Comparison of ENCODE assay signal across 1 cellular context in the genomic region with DNA sequence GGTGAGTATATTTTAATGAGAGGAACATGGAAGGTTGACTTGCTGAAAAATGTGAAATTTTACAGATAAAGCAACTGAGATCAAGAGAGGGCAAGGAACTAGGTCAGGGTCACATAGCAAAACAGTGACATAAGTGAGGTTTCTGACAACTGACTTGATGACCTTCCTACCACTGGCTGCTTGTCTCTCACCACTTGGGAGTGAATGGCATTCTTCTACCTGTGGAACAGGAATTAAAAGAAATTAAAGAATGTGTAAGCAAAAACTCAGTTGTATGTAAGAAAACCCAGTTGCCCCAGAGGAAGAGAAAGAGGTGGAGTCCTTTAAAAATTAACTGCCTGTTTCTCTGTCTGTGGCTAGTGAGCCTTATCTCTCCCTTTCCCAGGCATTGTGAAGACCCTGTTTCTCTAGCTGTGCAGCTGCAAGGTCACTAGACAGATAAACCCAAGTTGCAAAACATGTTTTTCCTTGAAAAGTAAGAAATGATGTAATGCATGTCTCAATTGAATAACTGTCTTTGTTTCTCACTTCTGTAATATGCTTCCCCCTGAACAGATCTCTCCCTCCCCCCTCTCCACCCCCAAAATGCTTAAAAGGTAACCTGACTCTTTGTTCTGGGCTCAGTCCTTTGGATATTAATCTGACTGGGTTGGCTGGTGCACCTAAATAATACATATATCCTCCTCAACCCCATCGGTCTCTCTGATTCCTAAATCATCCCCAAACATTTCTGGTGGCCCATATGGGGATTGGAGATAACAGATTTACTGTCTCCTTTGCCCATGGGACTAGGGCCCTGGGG.
TF ChIP-seq lines count a peak whose summit lies in the region.

No MANE protein-coding gene starts in this region.

TF ChIP-seq in K562, 482 proteins besides CTCF, POLR2A, EP300 and RAD21 (continued from another document and continues in another):
- TF ChIP-seq, protein P1, sequence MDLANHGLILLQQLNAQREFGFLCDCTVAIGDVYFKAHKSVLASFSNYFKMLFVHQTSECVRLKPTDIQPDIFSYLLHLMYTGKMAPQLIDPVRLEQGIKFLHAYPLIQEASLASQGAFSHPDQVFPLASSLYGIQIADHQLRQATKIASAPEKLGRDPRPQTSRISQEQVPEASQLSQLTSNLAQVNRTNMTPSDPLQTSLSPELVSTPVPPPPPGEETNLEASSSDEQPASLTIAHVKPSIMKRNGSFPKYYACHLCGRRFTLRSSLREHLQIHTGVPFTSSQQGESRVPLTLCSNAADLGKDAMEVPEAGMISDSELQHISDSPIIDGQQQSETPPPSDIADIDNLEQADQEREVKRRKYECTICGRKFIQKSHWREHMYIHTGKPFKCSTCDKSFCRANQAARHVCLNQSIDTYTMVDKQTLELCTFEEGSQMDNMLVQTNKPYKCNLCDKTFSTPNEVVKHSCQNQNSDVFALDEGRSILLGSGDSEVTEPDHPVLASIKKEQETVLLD (IDR thresholded peaks at IDR 0.05): 0 out of 2 replicates have a peak, but pooled peaks have one; percentile 14
- TF ChIP-seq, protein P2, sequence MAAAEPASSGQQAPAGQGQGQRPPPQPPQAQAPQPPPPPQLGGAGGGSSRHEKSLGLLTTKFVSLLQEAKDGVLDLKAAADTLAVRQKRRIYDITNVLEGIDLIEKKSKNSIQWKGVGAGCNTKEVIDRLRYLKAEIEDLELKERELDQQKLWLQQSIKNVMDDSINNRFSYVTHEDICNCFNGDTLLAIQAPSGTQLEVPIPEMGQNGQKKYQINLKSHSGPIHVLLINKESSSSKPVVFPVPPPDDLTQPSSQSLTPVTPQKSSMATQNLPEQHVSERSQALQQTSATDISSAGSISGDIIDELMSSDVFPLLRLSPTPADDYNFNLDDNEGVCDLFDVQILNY (CRISPR knock-in tag; IDR thresholded peaks at IDR 0.05): no peak
- TF ChIP-seq XRCC5 (IDR thresholded peaks at IDR 0.05; ENCODE audit: low read depth, low read length): no peak
- TF ChIP-seq, protein P3, sequence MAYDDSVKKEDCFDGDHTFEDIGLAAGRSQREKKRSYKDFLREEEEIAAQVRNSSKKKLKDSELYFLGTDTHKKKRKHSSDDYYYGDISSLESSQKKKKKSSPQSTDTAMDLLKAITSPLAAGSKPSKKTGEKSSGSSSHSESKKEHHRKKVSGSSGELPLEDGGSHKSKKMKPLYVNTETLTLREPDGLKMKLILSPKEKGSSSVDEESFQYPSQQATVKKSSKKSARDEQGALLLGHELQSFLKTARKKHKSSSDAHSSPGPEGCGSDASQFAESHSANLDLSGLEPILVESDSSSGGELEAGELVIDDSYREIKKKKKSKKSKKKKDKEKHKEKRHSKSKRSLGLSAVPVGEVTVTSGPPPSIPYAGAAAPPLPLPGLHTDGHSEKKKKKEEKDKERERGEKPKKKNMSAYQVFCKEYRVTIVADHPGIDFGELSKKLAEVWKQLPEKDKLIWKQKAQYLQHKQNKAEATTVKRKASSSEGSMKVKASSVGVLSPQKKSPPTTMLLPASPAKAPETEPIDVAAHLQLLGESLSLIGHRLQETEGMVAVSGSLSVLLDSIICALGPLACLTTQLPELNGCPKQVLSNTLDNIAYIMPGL (CRISPR knock-in tag; IDR thresholded peaks at IDR 0.05): no peak
- TF ChIP-seq, protein P4, sequence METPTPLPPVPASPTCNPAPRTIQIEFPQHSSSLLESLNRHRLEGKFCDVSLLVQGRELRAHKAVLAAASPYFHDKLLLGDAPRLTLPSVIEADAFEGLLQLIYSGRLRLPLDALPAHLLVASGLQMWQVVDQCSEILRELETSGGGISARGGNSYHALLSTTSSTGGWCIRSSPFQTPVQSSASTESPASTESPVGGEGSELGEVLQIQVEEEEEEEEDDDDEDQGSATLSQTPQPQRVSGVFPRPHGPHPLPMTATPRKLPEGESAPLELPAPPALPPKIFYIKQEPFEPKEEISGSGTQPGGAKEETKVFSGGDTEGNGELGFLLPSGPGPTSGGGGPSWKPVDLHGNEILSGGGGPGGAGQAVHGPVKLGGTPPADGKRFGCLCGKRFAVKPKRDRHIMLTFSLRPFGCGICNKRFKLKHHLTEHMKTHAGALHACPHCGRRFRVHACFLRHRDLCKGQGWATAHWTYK (CRISPR knock-in tag; IDR thresholded peaks at IDR 0.05): no peak
- TF ChIP-seq NCOA4 (IDR thresholded peaks at IDR 0.05; ENCODE audit: partially characterized antibody): no peak
- TF ChIP-seq, protein P5, sequence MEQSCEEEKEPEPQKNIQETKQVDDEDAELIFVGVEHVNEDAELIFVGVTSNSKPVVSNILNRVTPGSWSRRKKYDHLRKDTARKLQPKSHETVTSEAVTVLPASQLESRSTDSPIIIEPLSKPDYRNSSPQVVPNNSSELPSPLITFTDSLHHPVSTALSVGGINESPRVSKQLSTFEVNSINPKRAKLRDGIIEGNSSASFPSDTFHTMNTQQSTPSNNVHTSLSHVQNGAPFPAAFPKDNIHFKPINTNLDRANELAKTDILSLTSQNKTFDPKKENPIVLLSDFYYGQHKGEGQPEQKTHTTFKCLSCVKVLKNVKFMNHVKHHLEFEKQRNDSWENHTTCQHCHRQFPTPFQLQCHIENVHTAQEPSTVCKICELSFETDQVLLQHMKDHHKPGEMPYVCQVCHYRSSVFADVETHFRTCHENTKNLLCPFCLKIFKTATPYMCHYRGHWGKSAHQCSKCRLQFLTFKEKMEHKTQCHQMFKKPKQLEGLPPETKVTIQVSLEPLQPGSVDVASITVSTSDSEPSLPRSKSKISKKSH (CRISPR knock-in tag; IDR thresholded peaks at IDR 0.05): no peak
- no peak for TF ChIP-seq SIX5 (IDR thresholded peaks at IDR 0.05; ENCODE audit: borderline replicate concordance in 1 of 2, insufficient read depth in 1 of 2, low read depth in 1 of 2, low read length in 2 of 2)
- no peak for TF ChIP-seq ZC3H4 (CRISPR knock-in tag; IDR thresholded peaks at IDR 0.05; ENCODE audit: borderline replicate concordance)
- TF ChIP-seq SPI1 (IDR thresholded peaks at IDR 0.05; ENCODE audit: borderline replicate concordance, low read depth, low read length): no peak
- TF ChIP-seq, protein P6, sequence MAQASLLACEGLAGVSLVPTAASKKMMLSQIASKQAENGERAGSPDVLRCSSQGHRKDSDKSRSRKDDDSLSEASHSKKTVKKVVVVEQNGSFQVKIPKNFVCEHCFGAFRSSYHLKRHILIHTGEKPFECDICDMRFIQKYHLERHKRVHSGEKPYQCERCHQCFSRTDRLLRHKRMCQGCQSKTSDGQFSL (CRISPR knock-in tag; IDR thresholded peaks at IDR 0.05): no peak
- TF ChIP-seq, protein P6 (tag; IDR thresholded peaks at IDR 0.05): no peak
- TF ChIP-seq BRD9 (IDR thresholded peaks at IDR 0.05; ENCODE audit: low read depth, partially characterized antibody): peak; percentile 85
- TF ChIP-seq, protein P7, sequence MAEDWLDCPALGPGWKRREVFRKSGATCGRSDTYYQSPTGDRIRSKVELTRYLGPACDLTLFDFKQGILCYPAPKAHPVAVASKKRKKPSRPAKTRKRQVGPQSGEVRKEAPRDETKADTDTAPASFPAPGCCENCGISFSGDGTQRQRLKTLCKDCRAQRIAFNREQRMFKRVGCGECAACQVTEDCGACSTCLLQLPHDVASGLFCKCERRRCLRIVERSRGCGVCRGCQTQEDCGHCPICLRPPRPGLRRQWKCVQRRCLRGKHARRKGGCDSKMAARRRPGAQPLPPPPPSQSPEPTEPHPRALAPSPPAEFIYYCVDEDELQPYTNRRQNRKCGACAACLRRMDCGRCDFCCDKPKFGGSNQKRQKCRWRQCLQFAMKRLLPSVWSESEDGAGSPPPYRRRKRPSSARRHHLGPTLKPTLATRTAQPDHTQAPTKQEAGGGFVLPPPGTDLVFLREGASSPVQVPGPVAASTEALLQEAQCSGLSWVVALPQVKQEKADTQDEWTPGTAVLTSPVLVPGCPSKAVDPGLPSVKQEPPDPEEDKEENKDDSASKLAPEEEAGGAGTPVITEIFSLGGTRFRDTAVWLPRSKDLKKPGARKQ (CRISPR knock-in tag; IDR thresholded peaks at IDR 0.05): no peak
- TF ChIP-seq SIRT6 (IDR thresholded peaks at IDR 0.05; ENCODE audit: low read depth, low read length): no peak
- TF ChIP-seq POLR2B (IDR thresholded peaks at IDR 0.05; ENCODE audit: low read depth, partially characterized antibody): peak; percentile 62
- TF ChIP-seq GATA2 (CRISPR knock-in tag; IDR thresholded peaks at IDR 0.05): peak; percentile 96
- TF ChIP-seq, protein P8, sequence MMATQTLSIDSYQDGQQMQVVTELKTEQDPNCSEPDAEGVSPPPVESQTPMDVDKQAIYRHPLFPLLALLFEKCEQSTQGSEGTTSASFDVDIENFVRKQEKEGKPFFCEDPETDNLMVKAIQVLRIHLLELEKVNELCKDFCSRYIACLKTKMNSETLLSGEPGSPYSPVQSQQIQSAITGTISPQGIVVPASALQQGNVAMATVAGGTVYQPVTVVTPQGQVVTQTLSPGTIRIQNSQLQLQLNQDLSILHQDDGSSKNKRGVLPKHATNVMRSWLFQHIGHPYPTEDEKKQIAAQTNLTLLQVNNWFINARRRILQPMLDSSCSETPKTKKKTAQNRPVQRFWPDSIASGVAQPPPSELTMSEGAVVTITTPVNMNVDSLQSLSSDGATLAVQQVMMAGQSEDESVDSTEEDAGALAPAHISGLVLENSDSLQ (IDR thresholded peaks at IDR 0.05): peak; percentile 45; the same call in 1 of the 2 replicates
- peak; percentile 82 for TF ChIP-seq PML (IDR thresholded peaks at IDR 0.05; ENCODE audit: low read length)
- TF ChIP-seq, protein P9, sequence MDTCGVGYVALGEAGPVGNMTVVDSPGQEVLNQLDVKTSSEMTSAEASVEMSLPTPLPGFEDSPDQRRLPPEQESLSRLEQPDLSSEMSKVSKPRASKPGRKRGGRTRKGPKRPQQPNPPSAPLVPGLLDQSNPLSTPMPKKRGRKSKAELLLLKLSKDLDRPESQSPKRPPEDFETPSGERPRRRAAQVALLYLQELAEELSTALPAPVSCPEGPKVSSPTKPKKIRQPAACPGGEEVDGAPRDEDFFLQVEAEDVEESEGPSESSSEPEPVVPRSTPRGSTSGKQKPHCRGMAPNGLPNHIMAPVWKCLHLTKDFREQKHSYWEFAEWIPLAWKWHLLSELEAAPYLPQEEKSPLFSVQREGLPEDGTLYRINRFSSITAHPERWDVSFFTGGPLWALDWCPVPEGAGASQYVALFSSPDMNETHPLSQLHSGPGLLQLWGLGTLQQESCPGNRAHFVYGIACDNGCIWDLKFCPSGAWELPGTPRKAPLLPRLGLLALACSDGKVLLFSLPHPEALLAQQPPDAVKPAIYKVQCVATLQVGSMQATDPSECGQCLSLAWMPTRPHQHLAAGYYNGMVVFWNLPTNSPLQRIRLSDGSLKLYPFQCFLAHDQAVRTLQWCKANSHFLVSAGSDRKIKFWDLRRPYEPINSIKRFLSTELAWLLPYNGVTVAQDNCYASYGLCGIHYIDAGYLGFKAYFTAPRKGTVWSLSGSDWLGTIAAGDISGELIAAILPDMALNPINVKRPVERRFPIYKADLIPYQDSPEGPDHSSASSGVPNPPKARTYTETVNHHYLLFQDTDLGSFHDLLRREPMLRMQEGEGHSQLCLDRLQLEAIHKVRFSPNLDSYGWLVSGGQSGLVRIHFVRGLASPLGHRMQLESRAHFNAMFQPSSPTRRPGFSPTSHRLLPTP (IDR thresholded peaks at IDR 0.05; ENCODE audit: borderline replicate concordance, extremely low read depth, insufficient read length): no peak
- no peak for TF ChIP-seq YBX1 (IDR thresholded peaks at IDR 0.05)
- peak; percentile 96 for TF ChIP-seq CBFA2T2 (conservative IDR thresholded peaks at IDR 0.05)
- TF ChIP-seq, protein P10, sequence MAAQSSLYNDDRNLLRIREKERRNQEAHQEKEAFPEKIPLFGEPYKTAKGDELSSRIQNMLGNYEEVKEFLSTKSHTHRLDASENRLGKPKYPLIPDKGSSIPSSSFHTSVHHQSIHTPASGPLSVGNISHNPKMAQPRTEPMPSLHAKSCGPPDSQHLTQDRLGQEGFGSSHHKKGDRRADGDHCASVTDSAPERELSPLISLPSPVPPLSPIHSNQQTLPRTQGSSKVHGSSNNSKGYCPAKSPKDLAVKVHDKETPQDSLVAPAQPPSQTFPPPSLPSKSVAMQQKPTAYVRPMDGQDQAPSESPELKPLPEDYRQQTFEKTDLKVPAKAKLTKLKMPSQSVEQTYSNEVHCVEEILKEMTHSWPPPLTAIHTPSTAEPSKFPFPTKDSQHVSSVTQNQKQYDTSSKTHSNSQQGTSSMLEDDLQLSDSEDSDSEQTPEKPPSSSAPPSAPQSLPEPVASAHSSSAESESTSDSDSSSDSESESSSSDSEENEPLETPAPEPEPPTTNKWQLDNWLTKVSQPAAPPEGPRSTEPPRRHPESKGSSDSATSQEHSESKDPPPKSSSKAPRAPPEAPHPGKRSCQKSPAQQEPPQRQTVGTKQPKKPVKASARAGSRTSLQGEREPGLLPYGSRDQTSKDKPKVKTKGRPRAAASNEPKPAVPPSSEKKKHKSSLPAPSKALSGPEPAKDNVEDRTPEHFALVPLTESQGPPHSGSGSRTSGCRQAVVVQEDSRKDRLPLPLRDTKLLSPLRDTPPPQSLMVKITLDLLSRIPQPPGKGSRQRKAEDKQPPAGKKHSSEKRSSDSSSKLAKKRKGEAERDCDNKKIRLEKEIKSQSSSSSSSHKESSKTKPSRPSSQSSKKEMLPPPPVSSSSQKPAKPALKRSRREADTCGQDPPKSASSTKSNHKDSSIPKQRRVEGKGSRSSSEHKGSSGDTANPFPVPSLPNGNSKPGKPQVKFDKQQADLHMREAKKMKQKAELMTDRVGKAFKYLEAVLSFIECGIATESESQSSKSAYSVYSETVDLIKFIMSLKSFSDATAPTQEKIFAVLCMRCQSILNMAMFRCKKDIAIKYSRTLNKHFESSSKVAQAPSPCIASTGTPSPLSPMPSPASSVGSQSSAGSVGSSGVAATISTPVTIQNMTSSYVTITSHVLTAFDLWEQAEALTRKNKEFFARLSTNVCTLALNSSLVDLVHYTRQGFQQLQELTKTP (IDR thresholded peaks at IDR 0.05; ENCODE audit: low read depth in 1 of 2, partially characterized antibody in 2 of 2): peak in 1 of 2 experiments; percentile 86
- TF ChIP-seq, protein P11, sequence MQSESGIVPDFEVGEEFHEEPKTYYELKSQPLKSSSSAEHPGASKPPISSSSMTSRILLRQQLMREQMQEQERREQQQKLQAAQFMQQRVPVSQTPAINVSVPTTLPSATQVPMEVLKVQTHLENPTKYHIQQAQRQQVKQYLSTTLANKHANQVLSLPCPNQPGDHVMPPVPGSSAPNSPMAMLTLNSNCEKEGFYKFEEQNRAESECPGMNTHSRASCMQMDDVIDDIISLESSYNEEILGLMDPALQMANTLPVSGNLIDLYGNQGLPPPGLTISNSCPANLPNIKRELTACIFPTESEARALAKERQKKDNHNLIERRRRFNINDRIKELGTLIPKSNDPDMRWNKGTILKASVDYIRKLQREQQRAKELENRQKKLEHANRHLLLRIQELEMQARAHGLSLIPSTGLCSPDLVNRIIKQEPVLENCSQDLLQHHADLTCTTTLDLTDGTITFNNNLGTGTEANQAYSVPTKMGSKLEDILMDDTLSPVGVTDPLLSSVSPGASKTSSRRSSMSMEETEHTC (IDR thresholded peaks at IDR 0.05): no peak
